Comparison of ENCODE assay signal across 1 cellular context in the genomic region with DNA sequence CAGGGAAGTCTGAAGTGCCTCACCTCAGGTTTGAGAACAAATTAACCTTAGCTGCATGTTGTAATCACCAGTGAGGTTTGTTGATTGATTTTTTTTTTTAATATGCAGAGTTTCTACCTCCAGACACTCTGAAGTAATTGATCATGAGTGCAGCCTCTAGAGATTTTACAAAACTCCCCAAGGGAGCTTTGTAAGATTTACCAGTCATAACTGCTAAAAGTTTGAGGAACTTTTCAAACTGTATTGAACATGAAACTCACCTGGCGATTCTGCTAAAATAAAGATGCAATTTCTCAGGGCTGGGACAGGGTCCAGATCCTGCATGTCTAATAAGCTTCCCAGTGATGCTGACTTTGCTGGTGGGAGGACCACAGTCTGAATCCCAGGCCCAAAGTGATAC.
TF ChIP-seq lines count a peak whose summit lies in the region.

No MANE protein-coding gene starts in this region.

TF ChIP-seq in GM12878, 131 proteins besides CTCF, POLR2A, EP300 and RAD21 (continued from another document):
- TF ChIP-seq, protein P1, sequence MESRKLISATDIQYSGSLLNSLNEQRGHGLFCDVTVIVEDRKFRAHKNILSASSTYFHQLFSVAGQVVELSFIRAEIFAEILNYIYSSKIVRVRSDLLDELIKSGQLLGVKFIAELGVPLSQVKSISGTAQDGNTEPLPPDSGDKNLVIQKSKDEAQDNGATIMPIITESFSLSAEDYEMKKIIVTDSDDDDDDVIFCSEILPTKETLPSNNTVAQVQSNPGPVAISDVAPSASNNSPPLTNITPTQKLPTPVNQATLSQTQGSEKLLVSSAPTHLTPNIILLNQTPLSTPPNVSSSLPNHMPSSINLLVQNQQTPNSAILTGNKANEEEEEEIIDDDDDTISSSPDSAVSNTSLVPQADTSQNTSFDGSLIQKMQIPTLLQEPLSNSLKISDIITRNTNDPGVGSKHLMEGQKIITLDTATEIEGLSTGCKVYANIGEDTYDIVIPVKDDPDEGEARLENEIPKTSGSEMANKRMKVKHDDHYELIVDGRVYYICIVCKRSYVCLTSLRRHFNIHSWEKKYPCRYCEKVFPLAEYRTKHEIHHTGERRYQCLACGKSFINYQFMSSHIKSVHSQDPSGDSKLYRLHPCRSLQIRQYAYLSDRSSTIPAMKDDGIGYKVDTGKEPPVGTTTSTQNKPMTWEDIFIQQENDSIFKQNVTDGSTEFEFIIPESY (IDR thresholded peaks at IDR 0.05) = no peak
- no peak for TF ChIP-seq NR2C2 (IDR thresholded peaks at IDR 0.05; ENCODE audit: borderline replicate concordance, control insufficient read depth, insufficient read length, low read depth)
- no peak for TF ChIP-seq CHD1 (IDR thresholded peaks at IDR 0.05; ENCODE audit: low read depth, low read length)
- TF ChIP-seq, protein P2, sequence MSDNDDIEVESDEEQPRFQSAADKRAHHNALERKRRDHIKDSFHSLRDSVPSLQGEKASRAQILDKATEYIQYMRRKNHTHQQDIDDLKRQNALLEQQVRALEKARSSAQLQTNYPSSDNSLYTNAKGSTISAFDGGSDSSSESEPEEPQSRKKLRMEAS (IDR thresholded peaks at IDR 0.05; ENCODE audit: low read depth, low read length) = no peak
- TF ChIP-seq HCFC1 (IDR thresholded peaks at IDR 0.05; ENCODE audit: low read length) = no peak
